1 cellular context compared by ENCODE assay signal in genomic region chr7:69844264-69844868, GRCh38.
TF ChIP-seq lines count a peak whose summit lies in the region.

No MANE protein-coding gene starts in this region.

TF ChIP-seq in GM12878, 131 proteins besides CTCF, POLR2A, EP300 and RAD21 (continued from another document):
- TF ChIP-seq PKNOX1 (IDR thresholded peaks at IDR 0.05), result peak; percentile 66; the same call in 1 of the 2 replicates
- TF ChIP-seq JUND (IDR thresholded peaks at IDR 0.05; ENCODE audit: low read depth, low read length), result no peak
- no peak for TF ChIP-seq MYB (IDR thresholded peaks at IDR 0.05; ENCODE audit: borderline replicate concordance, low read depth, low read length)
- TF ChIP-seq NRF1 (conservative IDR thresholded peaks at IDR 0.05; ENCODE audit: low read depth, low read length), result no peak
